ENCODE assay signal across 14 cellular contexts in the genomic region with DNA sequence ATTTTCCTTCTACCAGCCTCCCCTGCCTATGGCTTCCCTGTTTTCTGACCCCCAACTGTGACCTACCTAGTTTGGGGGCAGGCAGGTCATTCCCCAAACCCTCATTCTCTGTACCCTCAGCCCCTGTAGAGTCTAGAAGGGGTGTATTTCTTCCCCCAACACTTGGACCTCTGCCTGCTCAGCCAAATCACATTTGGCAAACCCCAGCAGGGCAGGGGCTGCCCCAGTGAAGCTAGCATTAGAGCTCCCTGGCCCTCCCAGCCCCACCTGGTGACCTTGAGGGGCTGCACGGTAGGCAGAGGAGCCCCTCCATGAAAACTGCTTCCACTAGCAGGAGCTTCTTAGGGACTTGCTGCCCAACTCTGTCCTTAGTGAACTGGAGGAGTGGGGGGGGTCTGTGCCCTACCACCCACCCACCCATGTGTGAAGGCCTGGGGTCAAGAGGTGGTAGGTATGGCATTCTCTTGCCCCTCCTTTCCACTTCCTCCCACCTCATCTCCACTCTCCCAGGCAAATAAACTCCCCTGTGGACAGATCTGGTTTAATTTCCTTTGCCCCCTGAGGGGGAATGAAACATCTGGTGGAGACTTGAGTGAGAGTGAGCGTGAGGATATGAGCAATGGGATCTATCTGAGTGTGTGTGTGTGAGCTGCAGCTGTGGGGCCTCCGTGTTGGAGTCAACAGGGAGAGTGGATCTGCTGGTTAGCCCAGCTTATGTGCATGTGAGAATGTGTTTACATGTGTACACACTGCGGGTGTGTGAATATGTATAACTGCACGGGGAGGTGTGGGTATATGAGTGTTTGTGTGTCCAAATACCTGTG. TPM values are rescaled to one million over a fixed set of nuclear protein-coding genes. Genes with fewer than 3 reads are reported as not detected.
A peak's percentile ranks its signal among the peaks of the same experiment; 100 is the strongest.
DNase-seq lines count a peak whose midpoint lies in the region; ATAC-seq and TF ChIP-seq lines count a peak whose summit lies in the region.
"Had no signal": no experiment of that assay in that cellular context is flagged by ENCODE, and none has a peak within 500 bp of the region (broad histone marks: within the 10 kb centered on the region; RNA-seq: fewer than 3 reads in every experiment).

No MANE protein-coding gene starts in this region.

- H3K27me3 Mint-ChIP-seq in T-helper 1 cell treated with Interleukin-12 subunit alpha and Interleukin-12 subunit beta and Interleukin-4 antibody, amounts not matched to agents 30 μg/mL and 1 μg/mL, for 36 hours (ENCODE audit: low read depth): peaks cover 87% of the 10 kb centered on the region
- peaks cover 89 to 94% of the 10 kb centered on the region in 2 donors for H3K27me3 Mint-ChIP-seq in effector memory CD8-positive, alpha-beta T cell
- peaks cover 86% of the 10 kb centered on the region for H3K27me3 Mint-ChIP-seq in progenitor cell of endocrine pancreas

- no peak overlapping the region for H3K27ac Mint-ChIP-seq in T-helper 1 cell treated with Interleukin-12 subunit alpha and Interleukin-12 subunit beta and Interleukin-4 antibody, amounts not matched to agents 30 μg/mL and 1 μg/mL, for 36 hours
- peak overlapping the region; percentile 52 to 59 for H3K27ac Mint-ChIP-seq in effector memory CD8-positive, alpha-beta T cell
- H3K27ac Mint-ChIP-seq in progenitor cell of endocrine pancreas: no peak overlapping the region
- H3K27ac Mint-ChIP-seq: H9 had no signal

- no peak for TF ChIP-seq CTCF in progenitor cell of endocrine pancreas (IDR thresholded peaks at IDR 0.05; ENCODE audit: unreplicated experiment)

- no peaks in the 10 kb centered on the region for H3K9me3 Mint-ChIP-seq in T-helper 1 cell treated with Interleukin-12 subunit alpha and Interleukin-12 subunit beta and Interleukin-4 antibody, amounts not matched to agents 30 μg/mL and 1 μg/mL, for 36 hours
- H3K9me3 Mint-ChIP-seq in effector memory CD8-positive, alpha-beta T cell: no peaks in the 10 kb centered on the region
- no peaks in the 10 kb centered on the region for H3K9me3 Mint-ChIP-seq in progenitor cell of endocrine pancreas (ENCODE audit: low read depth)

- peaks cover 2% of the 10 kb centered on the region for H3K36me3 Mint-ChIP-seq in T-helper 1 cell treated with Interleukin-12 subunit alpha and Interleukin-12 subunit beta and Interleukin-4 antibody, amounts not matched to agents 30 μg/mL and 1 μg/mL, for 36 hours (ENCODE audit: low read depth)
- H3K36me3 Mint-ChIP-seq in effector memory CD8-positive, alpha-beta T cell (ENCODE audit: insufficient read depth): peaks cover 22% of the 10 kb centered on the region
- no peaks in the 10 kb centered on the region for H3K36me3 Mint-ChIP-seq in progenitor cell of endocrine pancreas (ENCODE audit: insufficient read depth)

- H3K4me1 Mint-ChIP-seq in T-helper 1 cell treated with Interleukin-12 subunit alpha and Interleukin-12 subunit beta and Interleukin-4 antibody, amounts not matched to agents 30 μg/mL and 1 μg/mL, for 36 hours (ENCODE audit: low read depth): peaks cover 42% of the 10 kb centered on the region
- H3K4me1 Mint-ChIP-seq in effector memory CD8-positive, alpha-beta T cell (ENCODE audit: low read depth in 2 of 2): peaks cover 48 to 61% of the 10 kb centered on the region in 2 donors
- H3K4me1 Mint-ChIP-seq in progenitor cell of endocrine pancreas (ENCODE audit: low read depth): peaks cover 51% of the 10 kb centered on the region

- peak overlapping the region; percentile 24 for H3K4me3 Mint-ChIP-seq in T-helper 1 cell treated with Interleukin-12 subunit alpha and Interleukin-12 subunit beta and Interleukin-4 antibody, amounts not matched to agents 30 μg/mL and 1 μg/mL, for 36 hours
- H3K4me3 Mint-ChIP-seq in effector memory CD8-positive, alpha-beta T cell: peak overlapping the region; percentile 84 to 85
- peak overlapping the region; percentile 0 for H3K4me3 Mint-ChIP-seq in progenitor cell of endocrine pancreas (ENCODE audit: low read depth)

- ATAC-seq in effector memory CD8-positive, alpha-beta T cell (replicated peaks): no peak
- ATAC-seq in HG02938 (IDR thresholded peaks at IDR 0.05; ENCODE audit: unreplicated experiment): no peak
- ATAC-seq: left ventricle myocardium superior had no signal

- no peak for DNase-seq in T-helper 1 cell
- DNase-seq in NCI-H69 (lab: John Stamatoyannopoulos, UW): peak; percentile 79
- DNase-seq in effector memory CD8-positive, alpha-beta T cell: no peak
- no peak for DNase-seq in progenitor cell of endocrine pancreas (ENCODE audit: low spot score, unreplicated experiment)
- DNase-seq in cortex of kidney (lab: John Stamatoyannopoulos, UW): no peak
- DNase-seq in SIG-M5 treated with dmso at 0.1 percent for 504 hours (lab: John Stamatoyannopoulos, UW; ENCODE audit: unreplicated experiment): no peak
- DNase-seq: effector CD8-positive, alpha-beta T cell; H9; left ventricle myocardium superior; NCI-H1092 treated with DMSO at 0.1 percent for 48 hours; ovary had no signal

RNA-seq across cellular contexts. Expression of a gene that starts 1.6 kb away (rescaled TPM):
- total RNA-seq in progenitor cell of endocrine pancreas: 1.7 and 2.0 TPM in 2 replicates
- total RNA-seq: ureter had no signal

RNA-seq across cellular contexts. Expression of a gene that starts 11.3 kb away (rescaled TPM):
- total RNA-seq in progenitor cell of endocrine pancreas: 162 and 165 TPM in 2 replicates

RNA-seq across cellular contexts. Expression of a gene that starts 32.7 kb away (rescaled TPM):
- 6.0 and 6.1 TPM in 2 replicates for total RNA-seq in progenitor cell of endocrine pancreas

Comparison
In these comparisons a context has a peak if more than half of its experiments do, and no peak if none do; other contexts are left out.
1. H3K27ac Mint-ChIP-seq: peak in effector memory CD8-positive, alpha-beta T cell (2 of 2); none in T-helper 1 cell treated with Interleukin-12 subunit alpha and Interleukin-12 subunit beta and Interleukin-4 antibody, amounts not matched to agents 30 μg/mL and 1 μg/mL, for 36 hours (single experiment) and progenitor cell of endocrine pancreas (single experiment).
2. H3K4me3 Mint-ChIP-seq: peak in every context shown above with its lines; median percentile 84 in effector memory CD8-positive, alpha-beta T cell; 24 in T-helper 1 cell treated with Interleukin-12 subunit alpha and Interleukin-12 subunit beta and Interleukin-4 antibody, amounts not matched to agents 30 μg/mL and 1 μg/mL, for 36 hours; 0 in progenitor cell of endocrine pancreas.